Comparison of ENCODE assay signal across 8 cellular contexts in genomic region chr17:1122681-1123396, GRCh38. TPM values are rescaled to one million over a fixed set of nuclear protein-coding genes. Genes with fewer than 3 reads are reported as not detected.
DNase-seq lines count a peak whose midpoint lies in the region; ATAC-seq and TF ChIP-seq lines count a peak whose summit lies in the region.

No MANE protein-coding gene starts in this region.

- no peaks in the 10 kb centered on the region for H3K9me3 Mint-ChIP-seq in CD4-positive, CD25-positive, alpha-beta regulatory T cell
- H3K9me3 Mint-ChIP-seq in activated T-cell treated with anti-CD3 and anti-CD28 coated beads, Interleukin-2, amount 50 U/mL, for 24 hours, result no peaks in the 10 kb centered on the region
- H3K9me3 Mint-ChIP-seq in naive thymus-derived CD8-positive, alpha-beta T cell, result no peaks in the 10 kb centered on the region
- H3K9me3 Mint-ChIP-seq in stimulated activated effector memory CD8-positive, alpha-beta T cell treated with anti-CD3 and anti-CD28 coated beads, Interleukin-12 subunit alpha, Interleukin-12 subunit beta, amount 100 ng/mL, for 72 hours, result no peaks in the 10 kb centered on the region

- H3K27me3 Mint-ChIP-seq in CD4-positive, CD25-positive, alpha-beta regulatory T cell, result no peaks in the 10 kb centered on the region
- no peaks in the 10 kb centered on the region for H3K27me3 Mint-ChIP-seq in activated T-cell treated with anti-CD3 and anti-CD28 coated beads, Interleukin-2, amount 50 U/mL, for 24 hours
- peaks cover 0 to 8% (median 0%) of the 10 kb centered on the region in 5 donors for H3K27me3 Mint-ChIP-seq in naive thymus-derived CD8-positive, alpha-beta T cell

- H3K4me3 ChIP-seq in CD4-positive, CD25-positive, alpha-beta regulatory T cell (ENCODE audit: low read depth, low read length), result no peak overlapping the region
- H3K4me3 ChIP-seq in HCT116 (replicated peaks in 1 of 2; ENCODE audit: low read depth in 1 of 2, low read length in 2 of 2) (no peak overlapping the region), esophagus muscularis mucosa (no peak overlapping the region)

- H3K4me2 ChIP-seq in HCT116 (ENCODE audit: low read length), result peak overlapping the region; percentile 45; the same call in 1 of the 2 replicates

- no peak overlapping the region for H3K27ac ChIP-seq in CD4-positive, CD25-positive, alpha-beta regulatory T cell (ENCODE audit: insufficient read depth, low read length, poor library complexity, severe bottlenecking)
- H3K27ac ChIP-seq in HCT116 (ENCODE audit: low read depth, low read length) (peak overlapping the region; percentile 15; the same call in 1 of the 2 replicates), esophagus muscularis mucosa (replicated peaks in 1 of 4) (peak overlapping the region; percentile 47 to 62 (median 56))

- H3K4me1 ChIP-seq in CD4-positive, CD25-positive, alpha-beta regulatory T cell (ENCODE audit: control insufficient read depth, insufficient read depth, low read length, poor library complexity, severe bottlenecking), result peaks cover 9% of the 10 kb centered on the region
- peaks cover 7 to 13% of the 10 kb centered on the region in 2 experiments; a peak in 3 of 4 replicates for H3K4me1 ChIP-seq in HCT116 (ENCODE audit: control insufficient read depth in 1 of 2, insufficient read depth in 2 of 2, low read length in 2 of 2)
- peaks cover 25 to 41% (median 28%) of the 10 kb centered on the region in 4 donors for H3K4me1 ChIP-seq in esophagus muscularis mucosa

- no peaks in the 10 kb centered on the region for H3K27me3 ChIP-seq in CD4-positive, CD25-positive, alpha-beta regulatory T cell (ENCODE audit: control insufficient read depth, insufficient read depth, low read length)
- H3K27me3 ChIP-seq in HCT116 (ENCODE audit: insufficient read depth, low read length), result no peaks in the 10 kb centered on the region
- no peaks in the 10 kb centered on the region for H3K27me3 ChIP-seq in esophagus muscularis mucosa

- CTCF ChIA-PET in HCT116 (lab: Charles Lee), result interaction anchor here (0.6 to 2.5 kb wide), 12 partner anchors 12 to 209 kb away, joined by 3 to 29 read pairs (median 4); no protein-coding TSS in a partner anchor

- H3K4me1 Mint-ChIP-seq in CD4-positive, CD25-positive, alpha-beta regulatory T cell, result peaks cover 0 to 10% (median 7%) of the 10 kb centered on the region in 4 donors
- peaks cover 5% of the 10 kb centered on the region for H3K4me1 Mint-ChIP-seq in activated T-cell treated with anti-CD3 and anti-CD28 coated beads, Interleukin-2, amount 50 U/mL, for 24 hours (ENCODE audit: low read depth)
- H3K4me1 Mint-ChIP-seq in naive thymus-derived CD8-positive, alpha-beta T cell, result peaks cover 4 to 23% (median 7%) of the 10 kb centered on the region in 4 donors
- H3K4me1 Mint-ChIP-seq in stimulated activated effector memory CD8-positive, alpha-beta T cell treated with anti-CD3 and anti-CD28 coated beads, Interleukin-12 subunit alpha, Interleukin-12 subunit beta, amount 100 ng/mL, for 72 hours, result peaks cover 13% of the 10 kb centered on the region

- H3K36me3 ChIP-seq in CD4-positive, CD25-positive, alpha-beta regulatory T cell (ENCODE audit: control insufficient read depth, insufficient read depth, low read length), result no peaks in the 10 kb centered on the region
- H3K36me3 ChIP-seq in HCT116 (ENCODE audit: control insufficient read depth in 1 of 2, insufficient read depth in 2 of 2, low read length in 2 of 2) (no peaks in the 10 kb centered on the region), esophagus muscularis mucosa (peaks cover 0 to 17% (median 9%) of the 10 kb centered on the region in 4 donors)

- no peaks in the 10 kb centered on the region for H3K36me3 Mint-ChIP-seq in CD4-positive, CD25-positive, alpha-beta regulatory T cell
- H3K36me3 Mint-ChIP-seq in activated T-cell treated with anti-CD3 and anti-CD28 coated beads, Interleukin-2, amount 50 U/mL, for 24 hours (ENCODE audit: low read depth), result no peaks in the 10 kb centered on the region
- no peaks in the 10 kb centered on the region for H3K36me3 Mint-ChIP-seq in naive thymus-derived CD8-positive, alpha-beta T cell
- H3K36me3 Mint-ChIP-seq in stimulated activated effector memory CD8-positive, alpha-beta T cell treated with anti-CD3 and anti-CD28 coated beads, Interleukin-12 subunit alpha, Interleukin-12 subunit beta, amount 100 ng/mL, for 72 hours, result no peaks in the 10 kb centered on the region

- peak overlapping the region in 1 of 4 donors; percentile 18 for H3K4me3 Mint-ChIP-seq in CD4-positive, CD25-positive, alpha-beta regulatory T cell
- no peak overlapping the region for H3K4me3 Mint-ChIP-seq in activated T-cell treated with anti-CD3 and anti-CD28 coated beads, Interleukin-2, amount 50 U/mL, for 24 hours
- H3K4me3 Mint-ChIP-seq in naive thymus-derived CD8-positive, alpha-beta T cell, result no peak overlapping the region
- no peak overlapping the region for H3K4me3 Mint-ChIP-seq in stimulated activated effector memory CD8-positive, alpha-beta T cell treated with anti-CD3 and anti-CD28 coated beads, Interleukin-12 subunit alpha, Interleukin-12 subunit beta, amount 100 ng/mL, for 72 hours

- POLR2A ChIA-PET in HCT116 (lab: Charles Lee), result interaction anchor here (0.7 to 1.0 kb wide), 3 partner anchors 13 to 65 kb away, joined by 3 to 4 read pairs (median 3); no protein-coding TSS in a partner anchor
- POLR2A ChIA-PET in naive thymus-derived CD8-positive, alpha-beta T cell (lab: Charles Lee), result interaction anchor here (0.5 to 2.8 kb wide), 6 partner anchors 12 to 209 kb away, joined by 3 to 12 read pairs (median 3); partner anchors contain the start of gene ABR

- H3K79me2 ChIP-seq in HCT116 (ENCODE audit: insufficient read depth, low read length), result no peaks in the 10 kb centered on the region

- no peak overlapping the region for H3K9ac ChIP-seq in HCT116 (ENCODE audit: low read length)

- intact Hi-C loops in HCT116 (cut with micrococcal nuclease) (loop anchor here (1.0 to 5.0 kb wide), 3 partner anchors 24 to 209 kb away; no protein-coding TSS in a partner anchor), esophagus muscularis mucosa (cut with DNase I) (loop anchor here (1.0 kb wide), 1 partner anchor 63 kb away; no protein-coding TSS in a partner anchor)

- RAD21 ChIA-PET in HCT116 (lab: Charles Lee; ENCODE audit: low non-redundant PET in 1 of 2, low total read pairs in 2 of 2, uncharacterized antibody in 2 of 2, unreplicated experiment in 2 of 2), result interaction anchor here (0.7 to 1.8 kb wide), 5 partner anchors 13 to 68 kb away, joined by 3 to 8 read pairs (median 4); no protein-coding TSS in a partner anchor

- TF ChIP-seq RAD21 in HCT116 (IDR thresholded peaks at IDR 0.05; ENCODE audit: low read depth), result peak; percentile 91

- no peaks in the 10 kb centered on the region for H3K9me3 ChIP-seq in CD4-positive, CD25-positive, alpha-beta regulatory T cell (ENCODE audit: control insufficient read depth in 2 of 2, low read length in 2 of 2)
- no peaks in the 10 kb centered on the region for H3K9me3 ChIP-seq in HCT116 (ENCODE audit: control insufficient read depth in 1 of 2, insufficient read depth in 1 of 2, low read depth in 1 of 2, low read length in 2 of 2)
- H3K9me3 ChIP-seq in esophagus muscularis mucosa, result no peaks in the 10 kb centered on the region

- H3K27ac Mint-ChIP-seq in CD4-positive, CD25-positive, alpha-beta regulatory T cell, result peak overlapping the region in 2 of 3 donors; percentile 71 to 80
- H3K27ac Mint-ChIP-seq in activated T-cell treated with anti-CD3 and anti-CD28 coated beads, Interleukin-2, amount 50 U/mL, for 24 hours, result no peak overlapping the region
- H3K27ac Mint-ChIP-seq in naive thymus-derived CD8-positive, alpha-beta T cell, result peak overlapping the region in 4 of 10 donors; percentile 28 to 70 (median 46)
- H3K27ac Mint-ChIP-seq in stimulated activated effector memory CD8-positive, alpha-beta T cell treated with anti-CD3 and anti-CD28 coated beads, Interleukin-12 subunit alpha, Interleukin-12 subunit beta, amount 100 ng/mL, for 72 hours, result no peak overlapping the region

- TF ChIP-seq POLR2A in HCT116 (IDR thresholded peaks at IDR 0.05; ENCODE audit: borderline replicate concordance, extremely low read depth, insufficient read depth, insufficient read length) (no peak), esophagus muscularis mucosa (IDR thresholded peaks at IDR 0.05; ENCODE audit: low read depth) (no peak)

- peak; percentile 86 to 95 for ATAC-seq in CD4-positive, CD25-positive, alpha-beta regulatory T cell (ENCODE audit: low read depth in 2 of 2)
- peak; percentile 98 for ATAC-seq in HCT116
- peak; percentile 91 to 99 for ATAC-seq in naive thymus-derived CD8-positive, alpha-beta T cell
- peak; percentile 74 for ATAC-seq in stimulated activated effector memory CD8-positive, alpha-beta T cell treated with anti-CD3 and anti-CD28 coated beads, Interleukin-12 subunit alpha, Interleukin-12 subunit beta, amount 100 ng/mL, for 72 hours

- no peaks in the 10 kb centered on the region for H3K9me2 ChIP-seq in HCT116 (ENCODE audit: insufficient read depth)

- no peak for TF ChIP-seq EP300 in esophagus muscularis mucosa (IDR thresholded peaks at IDR 0.05)

- peak overlapping the region; percentile 8 for H2AFZ ChIP-seq in HCT116 (ENCODE audit: low read depth, low read length, poor library complexity, severe bottlenecking)

- peak; percentile 65 to 80 (median 78) for DNase-seq in CD4-positive, CD25-positive, alpha-beta regulatory T cell
- DNase-seq in HCT116 (ENCODE audit: low read depth, low spot score) (peak; percentile 42), OCI-M2 (lab: John Stamatoyannopoulos, UW; ENCODE audit: unreplicated experiment) (peak; percentile 15), esophagus muscularis mucosa (ENCODE audit: extremely low spot score) (peak; percentile 97), GF-D8 (lab: John Stamatoyannopoulos, UW) (no peak)
- peak; percentile 91 for DNase-seq in activated T-cell treated with anti-CD3 and anti-CD28 coated beads, Interleukin-2, amount 50 U/mL, for 24 hours
- peak; percentile 61 to 87 (median 78) for DNase-seq in naive thymus-derived CD8-positive, alpha-beta T cell
- peak; percentile 85 to 93 for DNase-seq in stimulated activated effector memory CD8-positive, alpha-beta T cell treated with anti-CD3 and anti-CD28 coated beads, Interleukin-12 subunit alpha, Interleukin-12 subunit beta, amount 100 ng/mL, for 72 hours (ENCODE audit: low spot score in 2 of 2)

- 19% methylated on average over 19 of the region's 20 CpGs for WGBS in esophagus muscularis mucosa

- no TSS peak for BruUV-seq in HCT116 (replicated peaks; lab: Mats Ljungman, UMichigan)

- no peaks in the 10 kb centered on the region for H4K20me1 ChIP-seq in HCT116 (ENCODE audit: insufficient read depth)

- TF ChIP-seq CTCF in HCT116 (IDR thresholded peaks at IDR 0.05 in 2 of 3, conservative IDR thresholded peaks at IDR 0.05 in 1 of 3; ENCODE audit: borderline replicate concordance in 1 of 3, insufficient read depth in 1 of 3, low read depth in 2 of 3, low read length in 2 of 3) (peak; percentile 84 to 88 (median 85); a peak in 5 of 6 replicates), esophagus muscularis mucosa (IDR thresholded peaks at IDR 0.05) (peak; percentile 86 to 99 (median 97))

RNA-seq across cellular contexts. Expression of gene ABR, which starts 56.9 kb away (rescaled TPM):
- 116 TPM for total RNA-seq in CD4-positive, CD25-positive, alpha-beta regulatory T cell
- polyA plus RNA-seq in CD4-positive, CD25-positive, alpha-beta regulatory T cell, result 10 to 100 TPM; 13.2 to 21.2 (median 17.4) TPM
- total RNA-seq in HCT116 (2021; ENCODE audit: unreplicated experiment), result 58.5 TPM
- polyA plus RNA-seq in HCT116 (2012), result 55.2 and 59.1 TPM in 2 replicates
- 100 to 1,000 TPM in 3 of 4 donors, 10 to 100 TPM in 1; 98.4 to 142 (median 114) TPM for total RNA-seq in esophagus muscularis mucosa
- total RNA-seq in naive thymus-derived CD8-positive, alpha-beta T cell, result 100 to 1,000 TPM; 118 to 120 TPM
- polyA plus RNA-seq in naive thymus-derived CD8-positive, alpha-beta T cell, result 10 to 100 TPM in 1 of 3 donors, 1 to 10 TPM in 2; 8.6 to 13.0 (median 8.7) TPM

Comparison
In these comparisons a context has a peak if more than half of its experiments do, and no peak if none do; other contexts are left out.
1. H3K27ac Mint-ChIP-seq: peak in CD4-positive, CD25-positive, alpha-beta regulatory T cell (2 of 3); none in activated T-cell treated with anti-CD3 and anti-CD28 coated beads, Interleukin-2, amount 50 U/mL, for 24 hours (single experiment) and stimulated activated effector memory CD8-positive, alpha-beta T cell treated with anti-CD3 and anti-CD28 coated beads, Interleukin-12 subunit alpha, Interleukin-12 subunit beta, amount 100 ng/mL, for 72 hours (single experiment).
2. Peak in every context shown above with its lines, with median percentiles within 50 percentile points of each other: ATAC-seq.